In the genomic region with DNA sequence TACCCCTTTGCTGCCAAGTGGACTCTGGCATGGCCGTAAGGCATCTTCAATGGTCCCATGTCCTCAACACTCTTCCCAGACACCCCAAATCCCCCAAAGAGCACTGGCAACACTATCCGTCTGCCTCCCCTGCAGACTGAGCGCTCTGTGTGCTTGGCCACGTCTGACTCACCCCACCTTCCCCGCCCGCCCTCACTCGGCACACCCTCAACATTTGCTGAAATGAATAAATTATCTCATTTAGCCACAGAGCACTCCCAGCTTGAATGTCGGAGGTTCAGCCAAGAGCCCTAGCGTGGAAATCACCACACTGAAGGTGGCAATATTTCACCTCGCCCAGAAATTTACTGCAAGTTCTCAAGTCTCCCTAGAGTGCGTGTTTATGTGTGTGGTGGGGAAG, we compare ENCODE assay signal across 8 cellular contexts. TPM values are rescaled to one million over a fixed set of nuclear protein-coding genes. Genes with fewer than 3 reads are reported as not detected.
A peak's percentile ranks its signal among the peaks of the same experiment; 100 is the strongest.
DNase-seq lines count a peak whose midpoint lies in the region; ATAC-seq and TF ChIP-seq lines count a peak whose summit lies in the region.

No MANE protein-coding gene starts in this region.

- H3K36me3 ChIP-seq in CD4-positive, alpha-beta memory T cell (ENCODE audit: insufficient read depth, low read length): no peaks in the 10 kb centered on the region
- H3K36me3 ChIP-seq in naive thymus-derived CD4-positive, alpha-beta T cell (ENCODE audit: control insufficient read depth in 2 of 3, insufficient read depth in 3 of 3, low read length in 3 of 3): no peaks in the 10 kb centered on the region

- intact Hi-C loops in CD4-positive, alpha-beta memory T cell (cut with micrococcal nuclease): no loop called here
- intact Hi-C loops in naive thymus-derived CD4-positive, alpha-beta T cell (cut with micrococcal nuclease): no loop called here

- no peaks in the 10 kb centered on the region for H3K9me3 ChIP-seq in CD4-positive, alpha-beta memory T cell (ENCODE audit: control insufficient read depth in 1 of 2, low read length in 2 of 2)
- no peaks in the 10 kb centered on the region for H3K9me3 ChIP-seq in naive thymus-derived CD4-positive, alpha-beta T cell (ENCODE audit: control insufficient read depth in 2 of 3, low read length in 3 of 3)

- no peaks in the 10 kb centered on the region for H3K36me3 Mint-ChIP-seq in CD4-positive, alpha-beta memory T cell
- no peaks in the 10 kb centered on the region for H3K36me3 Mint-ChIP-seq in naive thymus-derived CD4-positive, alpha-beta T cell

- H3K9me3 Mint-ChIP-seq in CD4-positive, alpha-beta memory T cell: no peaks in the 10 kb centered on the region
- H3K9me3 Mint-ChIP-seq in naive thymus-derived CD4-positive, alpha-beta T cell: no peaks in the 10 kb centered on the region

- TF ChIP-seq CTCF in astrocyte of the cerebellum (IDR thresholded peaks at IDR 0.05; ENCODE audit: low read depth, low read length, missing control alignments): no peak

- H3K27me3 Mint-ChIP-seq in CD4-positive, alpha-beta memory T cell: no peaks in the 10 kb centered on the region
- no peaks in the 10 kb centered on the region for H3K27me3 Mint-ChIP-seq in naive thymus-derived CD4-positive, alpha-beta T cell

- POLR2A ChIA-PET in CD4-positive, alpha-beta memory T cell (lab: Charles Lee; ENCODE audit: partially characterized antibody): interaction anchor here (1.0 to 2.2 kb wide), 5 partner anchors 10 to 226 kb away, joined by 3 to 8 read pairs (median 4); partner anchors contain the start of gene NDUFA6
- POLR2A ChIA-PET in naive thymus-derived CD4-positive, alpha-beta T cell (lab: Charles Lee): interaction anchor here (0.6 to 7.1 kb wide), 2 partner anchors 15 to 453 kb away, joined by 3 to 50 read pairs; no protein-coding TSS in a partner anchor

- no peaks in the 10 kb centered on the region for H3K27me3 ChIP-seq in CD4-positive, alpha-beta memory T cell (ENCODE audit: insufficient read depth, low read length)
- no peaks in the 10 kb centered on the region for H3K27me3 ChIP-seq in naive thymus-derived CD4-positive, alpha-beta T cell (ENCODE audit: control insufficient read depth in 2 of 2, insufficient read depth in 2 of 2, low read length in 2 of 2)

- H3K27ac ChIP-seq in CD4-positive, alpha-beta memory T cell (ENCODE audit: low read depth, low read length): no peak overlapping the region
- H3K27ac ChIP-seq in naive thymus-derived CD4-positive, alpha-beta T cell (ENCODE audit: low read depth, low read length): no peak overlapping the region

- H3K4me3 ChIP-seq in CD4-positive, alpha-beta memory T cell (ENCODE audit: low read length in 2 of 2): no peak overlapping the region
- no peak overlapping the region for H3K4me3 ChIP-seq in astrocyte of the cerebellum (ENCODE audit: low read depth, low read length)
- H3K4me3 ChIP-seq in naive thymus-derived CD4-positive, alpha-beta T cell (ENCODE audit: low read length): no peak overlapping the region

- H3K4me3 Mint-ChIP-seq in CD4-positive, alpha-beta memory T cell: peak overlapping the region in 7 of 8 donors; percentile 56 to 80 (median 71)
- peak overlapping the region in 4 of 10 donors; percentile 1 to 29 (median 9) for H3K4me3 Mint-ChIP-seq in naive thymus-derived CD4-positive, alpha-beta T cell

- peaks cover 48% of the 10 kb centered on the region for H3K4me1 ChIP-seq in CD4-positive, alpha-beta memory T cell (ENCODE audit: insufficient read depth, low read length)
- peaks cover 23 to 37% of the 10 kb centered on the region in 2 donors for H3K4me1 ChIP-seq in naive thymus-derived CD4-positive, alpha-beta T cell (ENCODE audit: control insufficient read depth in 2 of 2, insufficient read depth in 2 of 2, low read length in 2 of 2)

- DNase-seq in CD4-positive, alpha-beta memory T cell: peak; percentile 49 to 76 (median 58)
- peak; percentile 53 for DNase-seq in NCI-H226
- DNase-seq in astrocyte of the cerebellum (ENCODE audit: low read depth): peak; percentile 59
- DNase-seq in naive thymus-derived CD4-positive, alpha-beta T cell: no peak
- DNase-seq in SKM-1 treated with dmso at 0.1 percent for 144 hours (lab: John Stamatoyannopoulos, UW; ENCODE audit: unreplicated experiment): no peak
- DNase-seq in hepatic stellate cell (ENCODE audit: low spot score): no peak
- DNase-seq in medulla oblongata (ENCODE audit: extremely low spot score): no peak

- peak; percentile 77 for ATAC-seq in naive thymus-derived CD4-positive, alpha-beta T cell
- ATAC-seq in HG02759 (IDR thresholded peaks at IDR 0.05; ENCODE audit: unreplicated experiment): no peak

- H3K27ac Mint-ChIP-seq in CD4-positive, alpha-beta memory T cell: peak overlapping the region; percentile 22 to 96 (median 89)
- peak overlapping the region in 6 of 9 donors; percentile 37 to 89 (median 62) for H3K27ac Mint-ChIP-seq in naive thymus-derived CD4-positive, alpha-beta T cell

- in situ Hi-C loops in astrocyte of the cerebellum (cut with HindIII; ENCODE audit: low sequenced_read_pairs): no loop called here

- peaks cover 23 to 58% (median 39%) of the 10 kb centered on the region in 4 donors for H3K4me1 Mint-ChIP-seq in CD4-positive, alpha-beta memory T cell
- peaks cover 28 to 43% (median 37%) of the 10 kb centered on the region in 7 donors for H3K4me1 Mint-ChIP-seq in naive thymus-derived CD4-positive, alpha-beta T cell

- CTCF ChIA-PET in CD4-positive, alpha-beta memory T cell (lab: Charles Lee; ENCODE audit: partially characterized antibody): no interaction called here
- CTCF ChIA-PET in naive thymus-derived CD4-positive, alpha-beta T cell (lab: Charles Lee): no interaction called here

RNA-seq across cellular contexts. Expression of gene TCF20, which starts 46.5 kb away (rescaled TPM):
- 10 to 100 TPM; 88.7 to 93.4 TPM for total RNA-seq in CD4-positive, alpha-beta memory T cell
- polyA plus RNA-seq in CD4-positive, alpha-beta memory T cell: 1 to 10 TPM in 1 of 2 donors, under 1 TPM in 1; 0.72 to 4.8 TPM
- 10 to 100 TPM; 63.6 to 97.2 (median 78.1) TPM for total RNA-seq in naive thymus-derived CD4-positive, alpha-beta T cell
- 1 to 10 TPM; 3.3 to 3.8 TPM for polyA plus RNA-seq in naive thymus-derived CD4-positive, alpha-beta T cell

Comparison
In these comparisons a context has a peak if more than half of its experiments do, and no peak if none do; other contexts are left out.
1. DNase-seq: peak in CD4-positive, alpha-beta memory T cell (5 of 5), NCI-H226 (single experiment) and astrocyte of the cerebellum (single experiment); none in naive thymus-derived CD4-positive, alpha-beta T cell (0 of 9), SKM-1 treated with dmso at 0.1 percent for 144 hours (single experiment), hepatic stellate cell (single experiment) and medulla oblongata (single experiment).